18 cellular contexts compared by ENCODE assay signal in genomic region chr3:66904816-66905543, GRCh38.
DNase-seq lines count a peak whose midpoint lies in the region; ATAC-seq, FAIRE-seq and TF ChIP-seq lines count a peak whose summit lies in the region.
"Had no signal": no experiment of that assay in that cellular context is flagged by ENCODE, and none has a peak within 500 bp of the region (broad histone marks: within the 10 kb centered on the region; RNA-seq: fewer than 3 reads in every experiment).

No MANE protein-coding gene starts in this region.

- no peak overlapping the region for H2AFZ ChIP-seq in HepG2 (ENCODE audit: low read length)

- peaks cover 0 to 2% (median 0%) of the 10 kb centered on the region in 3 donors for H3K27me3 Mint-ChIP-seq in CD14-positive monocyte (ENCODE audit: low read depth in 3 of 3)

- no peak for TF ChIP-seq RAD21 in HepG2 (CRISPR knock-in tag; IDR thresholded peaks at IDR 0.05)

- H3K9me3 Mint-ChIP-seq in CD14-positive monocyte = peaks cover 1 to 13% (median 5%) of the 10 kb centered on the region in 7 donors

- POLR2A ChIA-PET in HepG2 (lab: Yijun Ruan, JAX) = no interaction called here

- H3K9me3 ChIP-seq in HepG2 (ENCODE audit: low read length) (no peaks in the 10 kb centered on the region), right lobe of liver (peaks cover 0 to 2% (median 0%) of the 10 kb centered on the region in 4 donors), upper lobe of right lung (peaks cover 3% of the 10 kb centered on the region)
- H3K9me3 ChIP-seq: A549, thyroid gland had no signal

- intact Hi-C loops in HepG2 (cut with micrococcal nuclease; ENCODE audit: unreplicated experiment) = no loop called here
- intact Hi-C loops in right lobe of liver (cut with DNase I) = no loop called here
- intact Hi-C loops in upper lobe of right lung (cut with DNase I) = no loop called here
- intact Hi-C loops in CD14-positive monocyte (cut with micrococcal nuclease) = no loop called here

- BruUV-seq in HepG2 (replicated peaks; lab: Mats Ljungman, UMichigan) = no TSS peak

- no peak overlapping the region for H3K9ac ChIP-seq in HepG2 (ENCODE audit: insufficient read depth, low read depth, low read length)

- H3K4me2 ChIP-seq in HepG2 (ENCODE audit: low read depth, low read length) = no peak overlapping the region
- H3K4me2 ChIP-seq: A549 had no signal

- H3K36me3 Mint-ChIP-seq in CD14-positive monocyte = no peaks in the 10 kb centered on the region

- H3K27me3 ChIP-seq in HepG2 (ENCODE audit: control insufficient read depth in 1 of 2, insufficient read depth in 2 of 2, low read length in 2 of 2) = 0 out of 5 replicates have a peak, but pooled peaks cover 0 to 6% of the 10 kb centered on the region in 2 experiments
- H3K27me3 ChIP-seq in right lobe of liver = no peaks in the 10 kb centered on the region
- H3K27me3 ChIP-seq in upper lobe of right lung = no peaks in the 10 kb centered on the region
- H3K27me3 ChIP-seq: thyroid gland had no signal

- TF ChIP-seq CTCF in HepG2 (CRISPR knock-in tag; IDR thresholded peaks at IDR 0.05) (no peak), right lobe of liver (IDR thresholded peaks at IDR 0.05) (no peak), fibroblast of villous mesenchyme (IDR thresholded peaks at IDR 0.05; ENCODE audit: insufficient read depth, low read depth, low read length) (no peak), upper lobe of right lung (IDR thresholded peaks at IDR 0.05) (no peak), CD14-positive monocyte (IDR thresholded peaks at IDR 0.05) (no peak)

- ATAC-seq in HepG2 (no peak), right lobe of liver (no peak), upper lobe of right lung (peak; percentile 61)
- ATAC-seq: A549, GM12878 had no signal

- TF ChIP-seq EP300 in HepG2 (IDR thresholded peaks at IDR 0.05; ENCODE audit: low read depth in 2 of 2, low read length in 2 of 2) (no peak), HepG2 (CRISPR knock-in tag; IDR thresholded peaks at IDR 0.05; ENCODE audit: borderline replicate concordance) (no peak)

- WGBS in HepG2 (ENCODE audit: low lambda C conversion rate) = 0% methylated on average over 2 of the region's 2 CpGs
- 42% methylated on average over 2 of the region's 2 CpGs for WGBS in right lobe of liver (ENCODE audit: insufficient coverage, low coverage, low lambda C conversion rate, missing lambda C conversion rate)

- CTCF ChIA-PET in HepG2 (lab: Yijun Ruan, JAX; ENCODE audit: low intra/inter-chr PET ratio, low total read pairs) = no interaction called here

- peak; percentile 12 for DNase-seq in HepG2 (ENCODE audit: low spot score)
- no peak for DNase-seq in right lobe of liver
- DNase-seq in SKM-1 treated with dmso at 0.1 percent for 144 hours (lab: John Stamatoyannopoulos, UW; ENCODE audit: unreplicated experiment) = peak; percentile 93
- peak; percentile 3 for DNase-seq in fibroblast of villous mesenchyme (ENCODE audit: low read depth)
- no peak for DNase-seq in upper lobe of right lung
- no peak for DNase-seq in NCI-H510A (lab: John Stamatoyannopoulos, UW)
- no peak for DNase-seq in stimulated activated naive CD4-positive, alpha-beta T cell (lab: John Stamatoyannopoulos, UW)
- DNase-seq in CD14-positive monocyte (ENCODE audit: low spot score) = no peak
- DNase-seq: activated gamma-delta T cell treated with Interleukin-2 at 50 U/mL for 16 hours; dorsolateral prefrontal cortex; NCI-H2029; NCI-H774; nephron progenitor cell; stimulated activated CD4-positive, alpha-beta T cell treated with anti-CD3 and anti-CD28 coated beads, Interleukin-2, amount 100 ng/mL, for 24 hours; thyroid gland had no signal

- H3K36me3 ChIP-seq in HepG2 (replicated peaks in 1 of 2; ENCODE audit: control insufficient read depth in 1 of 2, insufficient read depth in 2 of 2, low read length in 2 of 2) (no peaks in the 10 kb centered on the region), right lobe of liver (no peaks in the 10 kb centered on the region), upper lobe of right lung (no peaks in the 10 kb centered on the region)
- H3K36me3 ChIP-seq: thyroid gland had no signal

- FAIRE-seq in HepG2 (lab: Jason Lieb, UNC) = no peak
- FAIRE-seq: A549, GM12878 had no signal

- no peak overlapping the region for H3K27ac Mint-ChIP-seq in CD14-positive monocyte
- H3K27ac Mint-ChIP-seq: nephron progenitor cell had no signal

- H3K4me3 Mint-ChIP-seq in CD14-positive monocyte = no peak overlapping the region
- H3K4me3 Mint-ChIP-seq: nephron progenitor cell had no signal

- TF ChIP-seq POLR2A in HepG2 (IDR thresholded peaks at IDR 0.05; ENCODE audit: insufficient read depth in 1 of 2, low read depth in 2 of 2, low read length in 2 of 2) (no peak), right lobe of liver (IDR thresholded peaks at IDR 0.05) (no peak)

- no peaks in the 10 kb centered on the region for H4K20me1 ChIP-seq in HepG2 (ENCODE audit: insufficient read depth, low read length)

- H3K4me3 ChIP-seq in HepG2 (replicated peaks in 1 of 3; ENCODE audit: insufficient read depth in 1 of 3, low read depth in 2 of 3, low read length in 3 of 3) = no peak overlapping the region
- H3K4me3 ChIP-seq in right lobe of liver = no peak overlapping the region
- no peak overlapping the region for H3K4me3 ChIP-seq in fibroblast of villous mesenchyme (ENCODE audit: low read depth, low read length)
- no peak overlapping the region for H3K4me3 ChIP-seq in upper lobe of right lung
- H3K4me3 ChIP-seq: A549, dorsolateral prefrontal cortex, GM12878, thyroid gland had no signal

- no peaks in the 10 kb centered on the region for H3K4me1 ChIP-seq in HepG2 (ENCODE audit: insufficient read depth, low read length)
- no peaks in the 10 kb centered on the region for H3K4me1 ChIP-seq in right lobe of liver
- no peaks in the 10 kb centered on the region for H3K4me1 ChIP-seq in upper lobe of right lung
- H3K4me1 ChIP-seq: A549, thyroid gland had no signal

- in situ Hi-C loops in HepG2 (cut with HindIII; ENCODE audit: extremely low pct_ligation_motif_present, low pct_unique_long_range_greater_than_20kb) = no loop called here

- H3K4me1 Mint-ChIP-seq in CD14-positive monocyte = peaks cover 4% of the 10 kb centered on the region
- H3K4me1 Mint-ChIP-seq: nephron progenitor cell had no signal

- H3K79me2 ChIP-seq in HepG2 (ENCODE audit: insufficient read depth, low read length) = no peaks in the 10 kb centered on the region

- H3K27ac ChIP-seq in HepG2 (ENCODE audit: extremely low read length, insufficient read depth, low read length) (no peak overlapping the region), right lobe of liver (no peak overlapping the region), upper lobe of right lung (no peak overlapping the region)
- H3K27ac ChIP-seq: A549, dorsolateral prefrontal cortex, thyroid gland, VCaP had no signal

TF ChIP-seq in HepG2, 621 proteins besides CTCF, POLR2A, EP300 and RAD21 (continues in another document):
- TF ChIP-seq TFAP4 (IDR thresholded peaks at IDR 0.05; ENCODE audit: borderline replicate concordance, low read depth) (no peak), ATF4 (CRISPR knock-in tag; IDR thresholded peaks at IDR 0.05) (no peak), RBFOX2 (IDR thresholded peaks at IDR 0.05; ENCODE audit: low read depth, low read length) (no peak), NR2F1 (CRISPR knock-in tag; IDR thresholded peaks at IDR 0.05) (no peak), ZSCAN25 (CRISPR knock-in tag; IDR thresholded peaks at IDR 0.05) (no peak), ZFP91 (CRISPR knock-in tag; IDR thresholded peaks at IDR 0.05; ENCODE audit: borderline replicate concordance) (no peak), RARG (CRISPR knock-in tag; IDR thresholded peaks at IDR 0.05; ENCODE audit: low read depth) (no peak), NFATC3 (CRISPR knock-in tag; IDR thresholded peaks at IDR 0.05) (no peak), NR3C1 (CRISPR knock-in tag; IDR thresholded peaks at IDR 0.05) (no peak), ZNF30 (CRISPR knock-in tag; IDR thresholded peaks at IDR 0.05) (no peak), ZNF713 (CRISPR knock-in tag; IDR thresholded peaks at IDR 0.05) (no peak), TERF1 (CRISPR knock-in tag; IDR thresholded peaks at IDR 0.05) (no peak)

Comparison
In these comparisons a context has a peak if more than half of its experiments do, and no peak if none do; other contexts are left out.
1. DNase-seq: peak in HepG2 (single experiment), SKM-1 treated with dmso at 0.1 percent for 144 hours (single experiment) and fibroblast of villous mesenchyme (single experiment); none in right lobe of liver (0 of 3), upper lobe of right lung (single experiment), NCI-H510A (single experiment), stimulated activated naive CD4-positive, alpha-beta T cell (0 of 6) and CD14-positive monocyte (single experiment).